14 cellular contexts compared by ENCODE assay signal in genomic region chr3:189071452-189071851, GRCh38.
DNase-seq lines count a peak whose midpoint lies in the region; ATAC-seq and TF ChIP-seq lines count a peak whose summit lies in the region.
"Had no signal": no experiment of that assay in that cellular context is flagged by ENCODE, and none has a peak within 500 bp of the region (broad histone marks: within the 10 kb centered on the region; RNA-seq: fewer than 3 reads in every experiment).

No MANE protein-coding gene starts in this region.

- H3K9me3 ChIP-seq in CD8-positive, alpha-beta T cell (ENCODE audit: low read length): no peaks in the 10 kb centered on the region
- H3K9me3 ChIP-seq in spleen: peaks cover 0 to 13% (median 9%) of the 10 kb centered on the region in 8 donors
- H3K9me3 ChIP-seq: SJSA1 had no signal

- no peaks in the 10 kb centered on the region for H3K27me3 ChIP-seq in CD8-positive, alpha-beta T cell (ENCODE audit: insufficient read depth, low read length)
- no peaks in the 10 kb centered on the region for H3K27me3 ChIP-seq in spleen (replicated peaks in 1 of 7)
- H3K27me3 ChIP-seq: SJSA1 had no signal

- no peak overlapping the region for H3K4me3 Mint-ChIP-seq in CD8-positive, alpha-beta T cell
- H3K4me3 Mint-ChIP-seq in activated CD8-positive, alpha-beta T cell treated with anti-CD3 and anti-CD28 coated beads for 36 hours: no peak overlapping the region

- no peaks in the 10 kb centered on the region for H3K4me1 Mint-ChIP-seq in CD8-positive, alpha-beta T cell (ENCODE audit: low read depth)
- peaks cover 8% of the 10 kb centered on the region for H3K4me1 Mint-ChIP-seq in activated CD8-positive, alpha-beta T cell treated with anti-CD3 and anti-CD28 coated beads for 36 hours (ENCODE audit: low read depth)

- no peak overlapping the region for H3K27ac ChIP-seq in CD8-positive, alpha-beta T cell (ENCODE audit: low read depth, low read length)
- no peak overlapping the region for H3K27ac ChIP-seq in spleen
- H3K27ac ChIP-seq: SJSA1 had no signal

- TF ChIP-seq POLR2A in spleen (IDR thresholded peaks at IDR 0.05): no peak

- DNase-seq in CD8-positive, alpha-beta T cell: no peak
- DNase-seq in activated CD8-positive, alpha-beta T cell treated with anti-CD3 and anti-CD28 coated beads for 36 hours: no peak
- DNase-seq in spleen (no peak), posterior cingulate gyrus (no peak), posterior vena cava (ENCODE audit: low spot score) (no peak)
- DNase-seq in stimulated activated CD4-positive, alpha-beta T cell treated with anti-CD3 and anti-CD28 coated beads, Interleukin-4, amount 100 ng/mL, for 4 hours: no peak
- DNase-seq: C1 segment of cervical spinal cord; cerebellar nuclear complex; NCI-H2029; stimulated activated CD8-positive, alpha-beta memory T cell treated with anti-CD3 and anti-CD28 coated beads, Interleukin-4, amount 100 ng/mL, for 48 hours had no signal

- intact Hi-C loops in CD8-positive, alpha-beta T cell (cut with DNase I, micrococcal nuclease): no loop called here
- intact Hi-C loops in activated CD8-positive, alpha-beta T cell treated with anti-CD3 and anti-CD28 coated beads for 36 hours (cut with micrococcal nuclease): no loop called here
- intact Hi-C loops in spleen (cut with DNase I; ENCODE audit: low total_unique reads) (no loop called here), posterior cingulate gyrus (cut with DNase I) (no loop called here), posterior vena cava (cut with DNase I) (no loop called here)

- no peaks in the 10 kb centered on the region for H3K4me1 ChIP-seq in CD8-positive, alpha-beta T cell (ENCODE audit: insufficient read depth, low read length)
- no peaks in the 10 kb centered on the region for H3K4me1 ChIP-seq in spleen
- H3K4me1 ChIP-seq: SJSA1 had no signal

- no peak for TF ChIP-seq CTCF in CD8-positive, alpha-beta T cell (IDR thresholded peaks at IDR 0.05)
- TF ChIP-seq CTCF in activated CD8-positive, alpha-beta T cell treated with anti-CD3 and anti-CD28 coated beads for 36 hours (IDR thresholded peaks at IDR 0.05): no peak
- no peak for TF ChIP-seq CTCF in spleen (IDR thresholded peaks at IDR 0.05 in 8 of 11, conservative IDR thresholded peaks at IDR 0.05 in 3 of 11)

- no peaks in the 10 kb centered on the region for H3K27me3 Mint-ChIP-seq in CD8-positive, alpha-beta T cell (ENCODE audit: low read depth)
- H3K27me3 Mint-ChIP-seq in activated CD8-positive, alpha-beta T cell treated with anti-CD3 and anti-CD28 coated beads for 36 hours: peaks cover 2% of the 10 kb centered on the region

- no peaks in the 10 kb centered on the region for H3K36me3 Mint-ChIP-seq in CD8-positive, alpha-beta T cell
- no peaks in the 10 kb centered on the region for H3K36me3 Mint-ChIP-seq in activated CD8-positive, alpha-beta T cell treated with anti-CD3 and anti-CD28 coated beads for 36 hours (ENCODE audit: low read depth)

- peaks cover 5% of the 10 kb centered on the region for H3K9me3 Mint-ChIP-seq in CD8-positive, alpha-beta T cell
- peaks cover 8% of the 10 kb centered on the region for H3K9me3 Mint-ChIP-seq in activated CD8-positive, alpha-beta T cell treated with anti-CD3 and anti-CD28 coated beads for 36 hours

- CTCF ChIA-PET in CD8-positive, alpha-beta T cell (lab: Charles Lee): interaction anchor here (0.8 kb wide), 1 partner anchor 55 kb away, joined by 3 read pairs; no protein-coding TSS in a partner anchor
- CTCF ChIA-PET in activated CD8-positive, alpha-beta T cell treated with anti-CD3 and anti-CD28 coated beads for 36 hours (lab: Charles Lee): interaction anchor here (1.1 to 1.4 kb wide), 6 partner anchors 14 to 116 kb away, joined by 3 to 6 read pairs (median 4); no protein-coding TSS in a partner anchor

- POLR2A ChIA-PET in CD8-positive, alpha-beta T cell (lab: Charles Lee): no interaction called here
- POLR2A ChIA-PET in activated CD8-positive, alpha-beta T cell treated with anti-CD3 and anti-CD28 coated beads for 36 hours (lab: Charles Lee): interaction anchor here (0.5 to 1.1 kb wide), 3 partner anchors 30 to 747 kb away, joined by 3 to 4 read pairs (median 3); no protein-coding TSS in a partner anchor

- ATAC-seq in CD8-positive, alpha-beta T cell: peak; percentile 67
- ATAC-seq in GM18870 (IDR thresholded peaks at IDR 0.05; ENCODE audit: unreplicated experiment) (peak; percentile 85), HG03378 (IDR thresholded peaks at IDR 0.05; ENCODE audit: unreplicated experiment) (peak; percentile 78)
- ATAC-seq in activated CD8-positive, alpha-beta T cell treated with anti-CD3 and anti-CD28 coated beads for 36 hours: peak; percentile 100
- ATAC-seq: sciatic nerve had no signal

- H3K4me3 ChIP-seq in CD8-positive, alpha-beta T cell (ENCODE audit: low read depth, low read length): no peak overlapping the region
- no peak overlapping the region for H3K4me3 ChIP-seq in spleen
- H3K4me3 ChIP-seq: SJSA1 had no signal

- 63 to 82% (median 71%) methylated on average over 2 of the region's 2 CpGs for WGBS in spleen, 5 donors

- H3K36me3 ChIP-seq in CD8-positive, alpha-beta T cell (ENCODE audit: insufficient read depth, low read length): no peaks in the 10 kb centered on the region
- H3K36me3 ChIP-seq in spleen: no peaks in the 10 kb centered on the region
- H3K36me3 ChIP-seq: SJSA1 had no signal

- no peak overlapping the region for H3K27ac Mint-ChIP-seq in CD8-positive, alpha-beta T cell
- no peak overlapping the region for H3K27ac Mint-ChIP-seq in activated CD8-positive, alpha-beta T cell treated with anti-CD3 and anti-CD28 coated beads for 36 hours
